9 cellular contexts compared by ENCODE assay signal in genomic region chr17:42457107-42457787, GRCh38. TPM values are rescaled to one million over a fixed set of nuclear protein-coding genes. Genes with fewer than 3 reads are reported as not detected.
DNase-seq lines count a peak whose midpoint lies in the region; ATAC-seq and TF ChIP-seq lines count a peak whose summit lies in the region.
"Had no signal": no experiment of that assay in that cellular context is flagged by ENCODE, and none has a peak within 500 bp of the region (broad histone marks: within the 10 kb centered on the region; RNA-seq: fewer than 3 reads in every experiment).

No MANE protein-coding gene starts in this region.

- H3K4me3 ChIP-seq in CD8-positive, alpha-beta memory T cell (ENCODE audit: low read length): no peak overlapping the region
- H3K4me3 ChIP-seq in coronary artery: no peak overlapping the region

- peaks cover 36 to 49% (median 46%) of the 10 kb centered on the region in 3 donors for H3K4me1 Mint-ChIP-seq in CD8-positive, alpha-beta memory T cell
- peaks cover 51% of the 10 kb centered on the region for H3K4me1 Mint-ChIP-seq in osteocyte (ENCODE audit: unreplicated experiment)

- peak overlapping the region; percentile 54 to 86 (median 73) for H3K4me3 Mint-ChIP-seq in CD8-positive, alpha-beta memory T cell
- H3K4me3 Mint-ChIP-seq in osteocyte (ENCODE audit: unreplicated experiment): peak overlapping the region; percentile 94

- H3K27ac Mint-ChIP-seq in CD8-positive, alpha-beta memory T cell: peak overlapping the region; percentile 9 to 89 (median 71)
- peak overlapping the region; percentile 82 for H3K27ac Mint-ChIP-seq in osteocyte (ENCODE audit: unreplicated experiment)

- H3K36me3 ChIP-seq in CD8-positive, alpha-beta memory T cell (ENCODE audit: insufficient read depth, low read length): no peaks in the 10 kb centered on the region

- DNase-seq in CD8-positive, alpha-beta memory T cell: no peak
- peak; percentile 93 for DNase-seq in MV-4-11 (lab: John Stamatoyannopoulos, UW)
- no peak for DNase-seq in coronary artery (ENCODE audit: low spot score)
- DNase-seq in osteocyte (ENCODE audit: extremely low spot score, unreplicated experiment): no peak
- no peak for DNase-seq in NCI-H524 (lab: John Stamatoyannopoulos, UW)
- DNase-seq in glomerular visceral epithelial cell (ENCODE audit: extremely low spot score): no peak
- DNase-seq: activated gamma-delta T cell treated with Interleukin-2 at 50 U/mL for 16 hours had no signal

- CTCF ChIA-PET in CD8-positive, alpha-beta memory T cell (lab: Charles Lee): interaction anchor here (1.1 to 1.5 kb wide), 3 partner anchors 60 to 92 kb away, joined by 3 to 5 read pairs (median 4); no protein-coding TSS in a partner anchor

- peaks cover 8 to 30% of the 10 kb centered on the region in 2 donors for H3K27me3 Mint-ChIP-seq in CD8-positive, alpha-beta memory T cell
- H3K27me3 Mint-ChIP-seq in osteocyte (ENCODE audit: unreplicated experiment): no peaks in the 10 kb centered on the region

- H3K36me3 Mint-ChIP-seq in CD8-positive, alpha-beta memory T cell: no peaks in the 10 kb centered on the region
- no peaks in the 10 kb centered on the region for H3K36me3 Mint-ChIP-seq in osteocyte (ENCODE audit: unreplicated experiment)

- no peaks in the 10 kb centered on the region for H3K9me3 Mint-ChIP-seq in CD8-positive, alpha-beta memory T cell
- H3K9me3 Mint-ChIP-seq in osteocyte (ENCODE audit: unreplicated experiment): no peaks in the 10 kb centered on the region

- POLR2A ChIA-PET in CD8-positive, alpha-beta memory T cell (lab: Charles Lee): interaction anchor here (0.6 to 1.5 kb wide), 3 partner anchors 27 to 527 kb away, joined by 4 to 7 read pairs (median 6); partner anchors contain the start of gene ODAD4

- TF ChIP-seq CTCF in coronary artery (IDR thresholded peaks at IDR 0.05) (no peak), osteocyte (IDR thresholded peaks at IDR 0.05) (no peak)

- peaks cover 43% of the 10 kb centered on the region for H3K4me1 ChIP-seq in CD8-positive, alpha-beta memory T cell (ENCODE audit: insufficient read depth, low read length)

- H3K9me3 ChIP-seq in CD8-positive, alpha-beta memory T cell (ENCODE audit: low read length): no peaks in the 10 kb centered on the region

- peak overlapping the region; percentile 39 for H3K27ac ChIP-seq in CD8-positive, alpha-beta memory T cell (ENCODE audit: low read depth, low read length)
- peak overlapping the region; percentile 61 to 74 for H3K27ac ChIP-seq in coronary artery

- ATAC-seq in GM21723 (IDR thresholded peaks at IDR 0.05; ENCODE audit: unreplicated experiment) (no peak), HG02678 (IDR thresholded peaks at IDR 0.05; ENCODE audit: unreplicated experiment) (no peak)

- no peaks in the 10 kb centered on the region for H3K27me3 ChIP-seq in CD8-positive, alpha-beta memory T cell (ENCODE audit: insufficient read depth, low read length, poor library complexity, severe bottlenecking)

RNA-seq across cellular contexts. Expression of gene ATP6V0A1, which starts 1.4 kb away (rescaled TPM):
- total RNA-seq in CD8-positive, alpha-beta memory T cell: 1 to 10 TPM; 3.0 to 3.6 TPM
- 5.5 TPM for polyA plus RNA-seq in CD8-positive, alpha-beta memory T cell
- total RNA-seq in osteocyte: 63.2 and 67.1 TPM in 2 replicates

RNA-seq across cellular contexts. Expression of gene CAVIN1, which starts 34.2 kb away (rescaled TPM):
- under 1 TPM; 0.18 to 0.22 TPM for total RNA-seq in CD8-positive, alpha-beta memory T cell
- polyA plus RNA-seq in CD8-positive, alpha-beta memory T cell: not detected
- total RNA-seq in osteocyte: 487 and 510 TPM in 2 replicates

Comparison
In these comparisons a context has a peak if more than half of its experiments do, and no peak if none do; other contexts are left out.
1. RNA of gene ATP6V0A1, which starts 1.4 kb away (total RNA-seq): 63.2 to 67.1 TPM in osteocyte; 3.0 to 3.6 TPM in CD8-positive, alpha-beta memory T cell; every median in the first group is over 10 times any median in the second.
2. RNA of gene CAVIN1, which starts 34.2 kb away (total RNA-seq): 487 to 510 TPM in osteocyte; 0.18 to 0.22 TPM in CD8-positive, alpha-beta memory T cell; every median in the first group is over 100 times any median in the second.